25 cellular contexts compared by ENCODE assay signal in genomic region chrX:19708683-19709082, GRCh38.
DNase-seq lines count a peak whose midpoint lies in the region; ATAC-seq, FAIRE-seq and TF ChIP-seq lines count a peak whose summit lies in the region.
"Had no signal": no experiment of that assay in that cellular context is flagged by ENCODE, and none has a peak within 500 bp of the region (broad histone marks: within the 10 kb centered on the region; RNA-seq: fewer than 3 reads in every experiment).

No MANE protein-coding gene starts in this region.

- TF ChIP-seq EP300 in A549 (IDR thresholded peaks at IDR 0.05) = no peak

- no TSS peak for BruUV-seq in PC-9 (replicated peaks; lab: Mats Ljungman, UMichigan)

- no peak for TF ChIP-seq POLR2A in A549 (IDR thresholded peaks at IDR 0.05; ENCODE audit: low read length)

- H3K27ac ChIP-seq in A549 = peak overlapping the region; percentile 83 to 87
- H3K27ac ChIP-seq in CD4-positive, alpha-beta memory T cell (ENCODE audit: low read depth, low read length) = no peak overlapping the region
- H3K27ac ChIP-seq in PC-9 = peak overlapping the region; percentile 97
- H3K27ac ChIP-seq: coronary artery, esophagus squamous epithelium, sigmoid colon, tibial nerve had no signal

- no peaks in the 10 kb centered on the region for H3K9me2 ChIP-seq in PC-9 (ENCODE audit: insufficient read depth)

- H3K4me3 ChIP-seq in A549 = no peak overlapping the region
- no peak overlapping the region for H3K4me3 ChIP-seq in CD4-positive, alpha-beta memory T cell (ENCODE audit: low read length in 2 of 2)
- H3K4me3 ChIP-seq in PC-9 = no peak overlapping the region
- H3K4me3 ChIP-seq: coronary artery, esophagus squamous epithelium, sigmoid colon, tibial nerve had no signal

- CTCF ChIA-PET in A549 (lab: Yijun Ruan, JAX) = interaction anchor here (0.6 kb wide), 1 partner anchor 262 kb away, joined by 3 read pairs; no protein-coding TSS in a partner anchor
- CTCF ChIA-PET in CD4-positive, alpha-beta memory T cell (lab: Charles Lee; ENCODE audit: partially characterized antibody) = no interaction called here
- CTCF ChIA-PET in PC-9 (lab: Charles Lee) = no interaction called here

- peaks cover 5% of the 10 kb centered on the region for H3K36me3 ChIP-seq in CD4-positive, alpha-beta memory T cell (ENCODE audit: insufficient read depth, low read length)
- H3K36me3 ChIP-seq in PC-9 (ENCODE audit: low read depth) = no peaks in the 10 kb centered on the region
- H3K36me3 ChIP-seq: esophagus squamous epithelium, sigmoid colon, tibial nerve had no signal

- H3K27ac Mint-ChIP-seq in CD4-positive, alpha-beta memory T cell = peak overlapping the region in 5 of 7 donors; percentile 24 to 69 (median 44)
- H3K27ac Mint-ChIP-seq in effector memory CD8-positive, alpha-beta T cell = peak overlapping the region; percentile 64 to 68
- H3K27ac Mint-ChIP-seq: endodermal cell, T-helper 17 cell had no signal

- H3K4me3 Mint-ChIP-seq in CD4-positive, alpha-beta memory T cell = no peak overlapping the region
- H3K4me3 Mint-ChIP-seq in effector memory CD8-positive, alpha-beta T cell = peak overlapping the region in 1 of 2 donors; percentile 20
- H3K4me3 Mint-ChIP-seq: endodermal cell, T-helper 17 cell had no signal

- intact Hi-C loops in CD4-positive, alpha-beta memory T cell (cut with micrococcal nuclease) = no loop called here
- intact Hi-C loops in PC-9 (cut with micrococcal nuclease; ENCODE audit: unreplicated experiment) (no loop called here), posterior cingulate gyrus (cut with DNase I) (no loop called here)

- H3K4me1 ChIP-seq in A549 (peaks cover 36% of the 10 kb centered on the region), PC-9 (replicated peaks; ENCODE audit: insufficient read depth) (peaks cover 26% of the 10 kb centered on the region)
- H3K4me1 ChIP-seq in CD4-positive, alpha-beta memory T cell (ENCODE audit: insufficient read depth, low read length) = peaks cover 56% of the 10 kb centered on the region
- H3K4me1 ChIP-seq: esophagus squamous epithelium, sigmoid colon had no signal

- H3K4me1 Mint-ChIP-seq in CD4-positive, alpha-beta memory T cell = peaks cover 36 to 81% (median 42%) of the 10 kb centered on the region in 4 donors
- H3K4me1 Mint-ChIP-seq in effector memory CD8-positive, alpha-beta T cell (ENCODE audit: low read depth in 2 of 2) = peaks cover 27 to 31% of the 10 kb centered on the region in 2 donors

- WGBS in A549 (ENCODE audit: missing lambda C conversion rate) = 63% methylated on average over 2 of the region's 2 CpGs

- H3K9me3 Mint-ChIP-seq in CD4-positive, alpha-beta memory T cell = no peaks in the 10 kb centered on the region
- H3K9me3 Mint-ChIP-seq in effector memory CD8-positive, alpha-beta T cell = no peaks in the 10 kb centered on the region

- H3F3A ChIP-seq in PC-9 (ENCODE audit: insufficient read depth, low read depth) = peaks cover 19% of the 10 kb centered on the region; the same call in 1 of the 2 replicates

- FAIRE-seq in A549 (lab: Jason Lieb, UNC) = no peak
- FAIRE-seq: frontal cortex, HepG2, islet of Langerhans had no signal

- no peaks in the 10 kb centered on the region for H3K27me3 ChIP-seq in CD4-positive, alpha-beta memory T cell (ENCODE audit: insufficient read depth, low read length)
- H3K27me3 ChIP-seq in PC-9 (ENCODE audit: insufficient read depth, low read depth) = no peaks in the 10 kb centered on the region
- H3K27me3 ChIP-seq: esophagus squamous epithelium, tibial nerve had no signal

- H3K36me3 Mint-ChIP-seq in CD4-positive, alpha-beta memory T cell = peaks cover 13 to 33% of the 10 kb centered on the region in 2 donors
- H3K36me3 Mint-ChIP-seq in effector memory CD8-positive, alpha-beta T cell (ENCODE audit: insufficient read depth) = peaks cover 17% of the 10 kb centered on the region

- ATAC-seq in A549 = no peak
- ATAC-seq in effector memory CD8-positive, alpha-beta T cell (replicated peaks) = no peak
- no peak for ATAC-seq in HG02623 (IDR thresholded peaks at IDR 0.05; ENCODE audit: unreplicated experiment)
- ATAC-seq: HepG2, T-helper 17 cell had no signal

- TF ChIP-seq CTCF in A549 (IDR thresholded peaks at IDR 0.05) (no peak), PC-9 (conservative IDR thresholded peaks at IDR 0.05) (no peak)

- POLR2A ChIA-PET in A549 (lab: Yijun Ruan, JAX) (no interaction called here), PC-9 (lab: Charles Lee; ENCODE audit: unreplicated experiment) (no interaction called here)
- POLR2A ChIA-PET in CD4-positive, alpha-beta memory T cell (lab: Charles Lee; ENCODE audit: partially characterized antibody) = no interaction called here

- H3K27me3 Mint-ChIP-seq in CD4-positive, alpha-beta memory T cell = no peaks in the 10 kb centered on the region
- H3K27me3 Mint-ChIP-seq in effector memory CD8-positive, alpha-beta T cell = no peaks in the 10 kb centered on the region
- H3K27me3 Mint-ChIP-seq: T-helper 17 cell had no signal

- TF ChIP-seq RAD21 in A549 (conservative IDR thresholded peaks at IDR 0.05 in 1 of 2, IDR thresholded peaks at IDR 0.05 in 1 of 2) = no peak

- H3K9me3 ChIP-seq in A549 = no peaks in the 10 kb centered on the region
- no peaks in the 10 kb centered on the region for H3K9me3 ChIP-seq in CD4-positive, alpha-beta memory T cell (ENCODE audit: control insufficient read depth in 1 of 2, low read length in 2 of 2)
- no peaks in the 10 kb centered on the region for H3K9me3 ChIP-seq in PC-9 (ENCODE audit: insufficient read depth, low read depth)
- H3K9me3 ChIP-seq: esophagus squamous epithelium, sigmoid colon, tibial nerve had no signal

- H3K79me2 ChIP-seq in PC-9 (ENCODE audit: low read depth) = peaks cover 5% of the 10 kb centered on the region; the same call in 1 of the 2 replicates

- no peak overlapping the region for H2AFZ ChIP-seq in PC-9

- no peak for DNase-seq in A549 (ENCODE audit: low read depth in 1 of 2, low spot score in 1 of 2)
- no peak for DNase-seq in CD4-positive, alpha-beta memory T cell
- DNase-seq in PC-9 = no peak
- DNase-seq in effector memory CD8-positive, alpha-beta T cell = no peak
- no peak for DNase-seq in SHP77 (lab: John Stamatoyannopoulos, UW)
- DNase-seq in posterior cingulate gyrus = no peak
- DNase-seq in germinal center (ENCODE audit: low spot score) = no peak
- DNase-seq: activated CD4-positive, alpha-beta T cell treated with anti-CD3 and anti-CD28 coated beads for 1 hour; activated effector memory CD4-positive, alpha-beta T cell treated with Interleukin-2 at 50 U/mL for 16 hours; DMS153; endodermal cell; esophagus squamous epithelium; H7; NCI-H1048; NCI-H187; NCI-H526 treated with DMSO at 0.1 percent for 48 hours; sigmoid colon; stimulated activated CD4-positive, alpha-beta T cell treated with anti-CD3 and anti-CD28 coated beads, Interleukin-15, amount 100 ng/mL, for 24 hours; T-helper 17 cell had no signal

- H4K20me1 ChIP-seq in PC-9 (ENCODE audit: insufficient read depth) = no peaks in the 10 kb centered on the region

- H3K4me2 ChIP-seq in A549 (peak overlapping the region; percentile 58; the same call in 1 of the 3 replicates), PC-9 (no peak overlapping the region)

TF ChIP-seq in A549, 52 proteins besides CTCF, POLR2A, EP300 and RAD21:
- TF ChIP-seq MAFK (IDR thresholded peaks at IDR 0.05; ENCODE audit: partially characterized antibody) (no peak), CHD2 (IDR thresholded peaks at IDR 0.05; ENCODE audit: low read length, partially characterized antibody) (no peak), SREBF2 (IDR thresholded peaks at IDR 0.05) (no peak), HMGXB4 (CRISPR knock-in tag; IDR thresholded peaks at IDR 0.05; ENCODE audit: borderline replicate concordance) (no peak), ZFP36 (IDR thresholded peaks at IDR 0.05; ENCODE audit: borderline replicate concordance, partially characterized antibody) (no peak), CBX8 (IDR thresholded peaks at IDR 0.05) (no peak)
- TF ChIP-seq, protein P1, sequence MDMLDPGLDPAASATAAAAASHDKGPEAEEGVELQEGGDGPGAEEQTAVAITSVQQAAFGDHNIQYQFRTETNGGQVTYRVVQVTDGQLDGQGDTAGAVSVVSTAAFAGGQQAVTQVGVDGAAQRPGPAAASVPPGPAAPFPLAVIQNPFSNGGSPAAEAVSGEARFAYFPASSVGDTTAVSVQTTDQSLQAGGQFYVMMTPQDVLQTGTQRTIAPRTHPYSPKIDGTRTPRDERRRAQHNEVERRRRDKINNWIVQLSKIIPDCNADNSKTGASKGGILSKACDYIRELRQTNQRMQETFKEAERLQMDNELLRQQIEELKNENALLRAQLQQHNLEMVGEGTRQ (IDR thresholded peaks at IDR 0.05) = no peak
